9 cellular contexts compared by ENCODE assay signal in the genomic region with DNA sequence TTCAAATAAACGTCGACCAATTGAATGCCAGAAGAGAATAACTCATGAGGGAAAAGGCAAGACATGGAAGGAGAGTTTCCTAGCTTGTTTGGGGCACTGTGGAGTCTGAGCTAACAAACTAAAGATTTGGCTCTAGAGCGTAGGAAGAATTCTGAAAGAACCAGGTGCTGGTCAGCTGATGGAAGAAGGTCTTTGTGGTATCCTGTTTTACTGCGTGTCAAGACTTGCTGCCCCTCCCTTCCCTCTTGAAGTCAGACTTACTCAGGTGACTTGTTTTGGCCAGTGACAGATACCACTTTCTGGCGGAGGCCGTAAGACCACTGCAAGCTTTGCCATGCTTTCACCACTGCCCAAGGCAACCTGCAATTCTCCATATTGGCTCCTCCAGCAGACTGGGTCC. TPM values are rescaled to one million over a fixed set of nuclear protein-coding genes. Genes with fewer than 3 reads are reported as not detected.
DNase-seq lines count a peak whose midpoint lies in the region; ATAC-seq and TF ChIP-seq lines count a peak whose summit lies in the region.
"Had no signal": no experiment of that assay in that cellular context is flagged by ENCODE, and none has a peak within 500 bp of the region (broad histone marks: within the 10 kb centered on the region; RNA-seq: fewer than 3 reads in every experiment).

No MANE protein-coding gene starts in this region.

- peak overlapping the region; percentile 92 for H3K4me3 Mint-ChIP-seq in CD8-positive, alpha-beta T cell
- no peak overlapping the region for H3K4me3 Mint-ChIP-seq in central memory CD8-positive, alpha-beta T cell
- peak overlapping the region; percentile 91 for H3K4me3 Mint-ChIP-seq in natural killer cell treated with Interleukin-12 subunit alpha and Interleukin-12 subunit beta and Interleukin-15 and Interleukin-18, amount 100 ng/mL, for 72 hours

- no peak for DNase-seq in CD8-positive, alpha-beta T cell
- DNase-seq in NAMALWA (ENCODE audit: low spot score), result peak; percentile 30
- no peak for DNase-seq in central memory CD8-positive, alpha-beta T cell (ENCODE audit: low spot score in 2 of 2)
- DNase-seq in natural killer cell treated with Interleukin-12 subunit alpha and Interleukin-12 subunit beta and Interleukin-15 and Interleukin-18, amount 100 ng/mL, for 72 hours (ENCODE audit: low spot score), result no peak
- DNase-seq in EL, result no peak
- DNase-seq in NCI-H2107 (lab: John Stamatoyannopoulos, UW), result no peak
- no peak for DNase-seq in GM10266 (ENCODE audit: extremely low spot score)
- DNase-seq in effector CD4-positive, alpha-beta T cell, result no peak
- DNase-seq: DMS153 had no signal

- intact Hi-C loops in CD8-positive, alpha-beta T cell (cut with DNase I, micrococcal nuclease), result loop anchor here (2.0 to 10.0 kb wide), 9 partner anchors 51 to 1923 kb away; partner anchors contain the start of genes EAF2 (in 1 of the 2), HACD2 (in 1 of the 2), HSPBAP1 (in 1 of the 2) and IQCB1 (in 1 of the 2)

- no peak overlapping the region for H3K4me3 ChIP-seq in CD8-positive, alpha-beta T cell (ENCODE audit: low read depth, low read length)

- peak overlapping the region; percentile 99 for H3K27ac Mint-ChIP-seq in CD8-positive, alpha-beta T cell
- peak overlapping the region; percentile 99 for H3K27ac Mint-ChIP-seq in central memory CD8-positive, alpha-beta T cell (ENCODE audit: low read depth)
- peak overlapping the region; percentile 95 to 97 for H3K27ac Mint-ChIP-seq in natural killer cell treated with Interleukin-12 subunit alpha and Interleukin-12 subunit beta and Interleukin-15 and Interleukin-18, amount 100 ng/mL, for 72 hours

- CTCF ChIA-PET in CD8-positive, alpha-beta T cell (lab: Charles Lee), result no interaction called here

- POLR2A ChIA-PET in CD8-positive, alpha-beta T cell (lab: Charles Lee), result interaction anchor here (0.6 to 1.8 kb wide), 9 partner anchors 16 to 1924 kb away, joined by 3 to 10 read pairs (median 6); partner anchors contain the start of genes EAF2, FAM162A, GOLGB1 and IQCB1

- ATAC-seq in CD8-positive, alpha-beta T cell, result no peak
- no peak for ATAC-seq in central memory CD8-positive, alpha-beta T cell (replicated peaks; ENCODE audit: extremely low read depth, poor library complexity, severe bottlenecking)
- no peak for ATAC-seq in natural killer cell treated with Interleukin-12 subunit alpha and Interleukin-12 subunit beta and Interleukin-15 and Interleukin-18, amount 100 ng/mL, for 72 hours

- H3K4me1 Mint-ChIP-seq in CD8-positive, alpha-beta T cell (ENCODE audit: low read depth), result peaks cover 49% of the 10 kb centered on the region
- H3K4me1 Mint-ChIP-seq in central memory CD8-positive, alpha-beta T cell, result peaks cover 51% of the 10 kb centered on the region
- H3K4me1 Mint-ChIP-seq in natural killer cell treated with Interleukin-12 subunit alpha and Interleukin-12 subunit beta and Interleukin-15 and Interleukin-18, amount 100 ng/mL, for 72 hours (ENCODE audit: low read depth in 2 of 2), result peaks cover 41 to 48% of the 10 kb centered on the region in 2 donors

- H3K9me3 Mint-ChIP-seq in CD8-positive, alpha-beta T cell, result peaks cover 4% of the 10 kb centered on the region
- peaks cover 5% of the 10 kb centered on the region for H3K9me3 Mint-ChIP-seq in central memory CD8-positive, alpha-beta T cell
- H3K9me3 Mint-ChIP-seq in natural killer cell treated with Interleukin-12 subunit alpha and Interleukin-12 subunit beta and Interleukin-15 and Interleukin-18, amount 100 ng/mL, for 72 hours, result no peaks in the 10 kb centered on the region

- TF ChIP-seq CTCF in CD8-positive, alpha-beta T cell (IDR thresholded peaks at IDR 0.05), result no peak
- no peak for TF ChIP-seq CTCF in GM10266 (IDR thresholded peaks at IDR 0.05; ENCODE audit: control insufficient read depth, insufficient read depth, low read depth, missing control alignments)

- no peaks in the 10 kb centered on the region for H3K27me3 ChIP-seq in CD8-positive, alpha-beta T cell (ENCODE audit: insufficient read depth, low read length)

- peaks cover 43% of the 10 kb centered on the region for H3K4me1 ChIP-seq in CD8-positive, alpha-beta T cell (ENCODE audit: insufficient read depth, low read length)

- peaks cover 17% of the 10 kb centered on the region for H3K36me3 ChIP-seq in CD8-positive, alpha-beta T cell (ENCODE audit: insufficient read depth, low read length)

- no peaks in the 10 kb centered on the region for H3K9me3 ChIP-seq in CD8-positive, alpha-beta T cell (ENCODE audit: low read length)

- H3K27ac ChIP-seq in CD8-positive, alpha-beta T cell (ENCODE audit: low read depth, low read length), result peak overlapping the region; percentile 86

- peaks cover 73% of the 10 kb centered on the region for H3K36me3 Mint-ChIP-seq in CD8-positive, alpha-beta T cell
- H3K36me3 Mint-ChIP-seq in central memory CD8-positive, alpha-beta T cell (ENCODE audit: insufficient read depth), result peaks cover 46% of the 10 kb centered on the region
- peaks cover 51% of the 10 kb centered on the region for H3K36me3 Mint-ChIP-seq in natural killer cell treated with Interleukin-12 subunit alpha and Interleukin-12 subunit beta and Interleukin-15 and Interleukin-18, amount 100 ng/mL, for 72 hours

- no peaks in the 10 kb centered on the region for H3K27me3 Mint-ChIP-seq in CD8-positive, alpha-beta T cell (ENCODE audit: low read depth)
- no peaks in the 10 kb centered on the region for H3K27me3 Mint-ChIP-seq in central memory CD8-positive, alpha-beta T cell
- H3K27me3 Mint-ChIP-seq in natural killer cell treated with Interleukin-12 subunit alpha and Interleukin-12 subunit beta and Interleukin-15 and Interleukin-18, amount 100 ng/mL, for 72 hours, result no peaks in the 10 kb centered on the region

RNA-seq across cellular contexts. Expression of gene HCLS1, which starts 0.7 kb away (rescaled TPM):
- 100 to 1,000 TPM; 162 to 179 TPM for total RNA-seq in CD8-positive, alpha-beta T cell
- total RNA-seq in natural killer cell treated with Interleukin-12 subunit alpha and Interleukin-12 subunit beta and Interleukin-15 and Interleukin-18, amount 100 ng/mL, for 72 hours, result 100 to 1,000 TPM; 252 to 297 TPM
